Comparison of ENCODE assay signal across 9 cellular contexts in the genomic region with DNA sequence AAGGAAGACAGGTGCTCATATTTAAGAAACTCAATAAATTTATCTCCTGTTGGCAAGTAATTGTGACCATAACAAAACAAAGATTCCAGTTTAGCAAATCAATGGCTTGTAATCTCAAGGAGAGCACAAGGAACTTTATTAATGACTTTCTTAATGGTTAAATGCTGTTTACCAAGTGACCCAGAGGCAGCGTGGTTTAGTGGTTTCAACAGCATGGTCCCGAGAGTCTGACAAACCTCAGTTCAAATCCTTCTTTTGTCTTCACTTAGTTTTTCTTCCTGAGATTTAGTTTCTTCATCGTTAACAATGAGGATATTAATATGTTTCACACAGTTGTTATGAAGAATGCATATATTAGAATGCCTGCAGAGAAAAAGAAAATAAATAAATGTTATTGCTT.
"Had no signal": no experiment of that assay in that cellular context is flagged by ENCODE, and none has a peak within 500 bp of the region (broad histone marks: within the 10 kb centered on the region; RNA-seq: fewer than 3 reads in every experiment).

No MANE protein-coding gene starts in this region.

- H3K27ac Mint-ChIP-seq: HFFc6 had no signal

- H3K9ac ChIP-seq: GM23248 had no signal

- FAIRE-seq: HTR-8/SVneo, K562 had no signal

- H3K36me3 ChIP-seq: HAP-1 had no signal

- ATAC-seq: HCT116, K562 had no signal

- H2AFZ ChIP-seq: GM23248 had no signal

- H3K4me3 Mint-ChIP-seq: HFFc6 had no signal

- H3K4me3 ChIP-seq: GM23248, HAP-1, K562 had no signal

- DNase-seq: GM23248, GOT3, H7, HFFc6, IMR-90 had no signal

- H3K27ac ChIP-seq: GM23248 had no signal
